23 cellular contexts compared by ENCODE assay signal in genomic region chr3:129584631-129585030, GRCh38. TPM values are rescaled to one million over a fixed set of nuclear protein-coding genes. Genes with fewer than 3 reads are reported as not detected.
"Had no signal": no experiment of that assay in that cellular context is flagged by ENCODE, and none has a peak within 500 bp of the region (broad histone marks: within the 10 kb centered on the region; RNA-seq: fewer than 3 reads in every experiment).

No MANE protein-coding gene starts in this region.

- H3K9me3 ChIP-seq: MG63, SJSA1 had no signal

- DNase-seq: Karpas-422, KG1, MG63, NCI-H1092, NCI-H1105 treated with DMSO at 0.1 percent for 48 hours, NCI-H1417 treated with DMSO at 0.1 percent for 48 hours, NCI-H146, NCI-H187, NCI-H2029, NCI-H2081 treated with DMSO at 0.1 percent for 48 hours, NCI-H2171, NCI-H226, NCI-H446, NCI-H510A, NCI-H524 treated with DMSO at 0.1 percent for 48 hours, NCI-H69, NCI-H774, Right ventricle myocardium superior, RPMI8226, SIG-M5 had no signal

- H3K27ac ChIP-seq: HL-60, SJSA1, SK-N-MC had no signal

- H3K4me1 ChIP-seq: SJSA1 had no signal

- H3K4me3 ChIP-seq: MG63, SJSA1, SK-N-MC had no signal

- H3K27me3 ChIP-seq: MG63, SJSA1 had no signal

RNA-seq across cellular contexts. Expression of gene H1-8, which starts 41.7 kb away (rescaled TPM):
- total RNA-seq: Right ventricle myocardium superior, SJSA1 had no signal

RNA-seq across cellular contexts. Expression of gene RHO, which starts 56.2 kb away (rescaled TPM):
- total RNA-seq: Right ventricle myocardium superior, SJSA1 had no signal
